In the genomic region with DNA sequence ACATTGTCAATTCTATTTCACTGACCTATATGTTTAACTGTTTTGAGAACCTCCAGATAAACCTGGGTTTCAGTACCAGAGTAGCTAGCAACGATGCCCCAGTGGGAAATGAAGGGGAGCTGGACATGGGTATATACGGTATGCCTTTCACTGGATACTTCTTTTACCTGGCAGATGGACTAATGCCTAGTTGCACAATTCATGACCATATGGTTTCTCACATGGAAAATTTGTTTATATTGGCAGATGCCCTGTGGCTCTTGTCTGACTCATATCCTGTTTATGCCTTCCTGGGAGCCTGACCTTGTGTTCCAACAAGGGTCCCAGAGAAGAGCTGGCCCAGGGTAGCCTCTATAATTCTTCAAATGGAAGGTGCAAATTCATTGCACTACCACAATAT, we compare ENCODE assay signal across 14 cellular contexts.
DNase-seq lines count a peak whose midpoint lies in the region; ATAC-seq, FAIRE-seq and TF ChIP-seq lines count a peak whose summit lies in the region.
"Had no signal": no experiment of that assay in that cellular context is flagged by ENCODE, and none has a peak within 500 bp of the region (broad histone marks: within the 10 kb centered on the region; RNA-seq: fewer than 3 reads in every experiment).

No MANE protein-coding gene starts in this region.

- CTCF ChIA-PET in endothelial cell of umbilical vein (lab: Charles Lee) = interaction anchor here (2.0 kb wide), 1 partner anchor 10 kb away, joined by 4 read pairs; no protein-coding TSS in a partner anchor

- H3K4me3 ChIP-seq in endothelial cell of umbilical vein (replicated peaks in 1 of 3; ENCODE audit: insufficient read depth in 1 of 3, low read depth in 1 of 3, low read length in 3 of 3) (no peak overlapping the region), pancreas (no peak overlapping the region)
- H3K4me3 ChIP-seq: SJCRH30 had no signal

- TF ChIP-seq CTCF in endothelial cell of umbilical vein (IDR thresholded peaks at IDR 0.05; ENCODE audit: extremely low read depth in 1 of 2, insufficient read depth in 1 of 2, low read depth in 1 of 2, low read length in 2 of 2) (no peak), pancreas (IDR thresholded peaks at IDR 0.05) (no peak)

- POLR2A ChIA-PET in endothelial cell of umbilical vein (lab: Charles Lee) = interaction anchor here (0.8 kb wide), 1 partner anchor 103 kb away, joined by 4 read pairs; no protein-coding TSS in a partner anchor

- H3K9me3 ChIP-seq in endothelial cell of umbilical vein (replicated peaks; ENCODE audit: control insufficient read depth, insufficient read depth, low read length) (no peaks in the 10 kb centered on the region), pancreas (no peaks in the 10 kb centered on the region)
- H3K9me3 ChIP-seq: SJCRH30 had no signal

- intact Hi-C loops in endothelial cell of umbilical vein (cut with micrococcal nuclease) (no loop called here), pancreas (cut with DNase I) (no loop called here)

- H3K4me1 ChIP-seq in endothelial cell of umbilical vein (ENCODE audit: control insufficient read depth, extremely low read depth, insufficient read depth, low read length) (peaks cover 4% of the 10 kb centered on the region), pancreas (no peaks in the 10 kb centered on the region)
- H3K4me1 ChIP-seq: parathyroid adenoma, SJCRH30 had no signal

- no peaks in the 10 kb centered on the region for H3K9me1 ChIP-seq in endothelial cell of umbilical vein (replicated peaks; ENCODE audit: control insufficient read depth, extremely low read depth, insufficient read depth, low read length)

- no peak for TF ChIP-seq POLR2A in endothelial cell of umbilical vein (IDR thresholded peaks at IDR 0.05; ENCODE audit: low read depth, low read length)

- H3K9ac ChIP-seq in endothelial cell of umbilical vein (replicated peaks; ENCODE audit: extremely low read depth, insufficient read depth, low read length) = no peak overlapping the region
- H3K9ac ChIP-seq: parathyroid adenoma had no signal

- H3K36me3 ChIP-seq in endothelial cell of umbilical vein (ENCODE audit: control insufficient read depth in 2 of 2, extremely low read depth in 1 of 2, insufficient read depth in 2 of 2, low read length in 2 of 2) (no peaks in the 10 kb centered on the region), pancreas (no peaks in the 10 kb centered on the region)
- H3K36me3 ChIP-seq: SJCRH30 had no signal

- H3K79me2 ChIP-seq in endothelial cell of umbilical vein (ENCODE audit: control insufficient read depth, insufficient read depth, low read length) = no peaks in the 10 kb centered on the region
- H3K79me2 ChIP-seq: parathyroid adenoma had no signal

- BruUV-seq in endothelial cell of umbilical vein (replicated peaks; lab: Mats Ljungman, UMichigan) = no TSS peak

- H4K20me1 ChIP-seq in endothelial cell of umbilical vein (replicated peaks; ENCODE audit: control insufficient read depth, extremely low read depth, insufficient read depth, low read length) = no peaks in the 10 kb centered on the region

- H2AFZ ChIP-seq in endothelial cell of umbilical vein (ENCODE audit: low read depth, low read length) = no peak overlapping the region
- H2AFZ ChIP-seq: parathyroid adenoma had no signal

- H3K27ac ChIP-seq in endothelial cell of umbilical vein (ENCODE audit: insufficient read depth, low read depth, low read length) = no peak overlapping the region
- H3K27ac ChIP-seq in pancreas = no peak overlapping the region
- H3K27ac ChIP-seq: parathyroid adenoma, SJCRH30 had no signal

- 64 to 70% methylated on average over 2 of the region's 2 CpGs for WGBS in pancreas, 2 donors

- DNase-seq in HPDE6-E6E7 (ENCODE audit: extremely low spot score) = peak; percentile 11
- DNase-seq in NCI-H748 treated with DMSO at 0.1 percent for 48 hours (lab: John Stamatoyannopoulos, UW) = peak; percentile 55
- DNase-seq in endothelial cell of umbilical vein (ENCODE audit: low read depth, low spot score) = peak; percentile 15
- peak in 3 of 6 donors; percentile 3 to 20 (median 15) for DNase-seq in pancreas
- DNase-seq in NOMO-1 (lab: John Stamatoyannopoulos, UW; ENCODE audit: unreplicated experiment in 2 of 2) = no peak
- no peak for DNase-seq in superior temporal gyrus (ENCODE audit: extremely low spot score)
- DNase-seq in germinal center (ENCODE audit: low spot score) = no peak
- DNase-seq in effector CD8-positive, alpha-beta T cell (lab: John Stamatoyannopoulos, UW) = no peak
- DNase-seq: activated T-cell treated with anti-CD3 and anti-CD28 coated beads, Interleukin-2, amount 50 U/mL, for 24 hours; central memory CD4-positive, alpha-beta T cell; stimulated activated CD4-positive, alpha-beta T cell treated with anti-CD3 and anti-CD28 coated beads, Interleukin-4, amount 100 ng/mL, for 1 hour; stimulated activated naive CD8-positive, alpha-beta T cell treated with anti-CD3 and anti-CD28 coated beads, Interleukin-15, Interleukin-2, amounts not matched to agents 100 U/mL and 50 U/mL, for 24 hours had no signal

- peak in 3 of 4 donors; percentile 62 to 86 (median 72) for ATAC-seq in pancreas
- ATAC-seq: stimulated activated naive CD8-positive, alpha-beta T cell treated with anti-CD3 and anti-CD28 coated beads, Interleukin-15, Interleukin-2, amounts not matched to agents 100 U/mL and 50 U/mL, for 24 hours had no signal

- H3K27me3 ChIP-seq in endothelial cell of umbilical vein (ENCODE audit: control insufficient read depth in 2 of 2, insufficient read depth in 2 of 2, low read length in 2 of 2) (no peaks in the 10 kb centered on the region), pancreas (no peaks in the 10 kb centered on the region)
- H3K27me3 ChIP-seq: SJCRH30 had no signal

- peak; percentile 28 for FAIRE-seq in endothelial cell of umbilical vein (lab: Jason Lieb, UNC)
- FAIRE-seq in pancreas (lab: Jason Lieb, UNC) = no peak

- dilution Hi-C loops in endothelial cell of umbilical vein (cut with MboI; ENCODE audit: extremely low pct_ligation_motif_present, low sequenced_read_pairs) = no loop called here

- H3K4me2 ChIP-seq in endothelial cell of umbilical vein (ENCODE audit: insufficient read depth, low read length) = peak overlapping the region; percentile 1

TF ChIP-seq in endothelial cell of umbilical vein, 7 proteins besides CTCF, POLR2A, EP300 and RAD21:
- no peak for TF ChIP-seq EZH2 (IDR thresholded peaks at IDR 0.05; ENCODE audit: borderline replicate concordance, low read depth, low read length, severe bottlenecking)
- TF ChIP-seq POLR2AphosphoS5 (IDR thresholded peaks at IDR 0.05; ENCODE audit: insufficient read depth, low read depth, low read length) = no peak
- no peak for TF ChIP-seq JUN (IDR thresholded peaks at IDR 0.05; ENCODE audit: borderline replicate concordance, insufficient read depth, insufficient read length, low read depth)
- no peak for TF ChIP-seq GATA2 (IDR thresholded peaks at IDR 0.05; ENCODE audit: insufficient read depth, insufficient read length, low read depth, low read length)
- no peak for TF ChIP-seq FOS (IDR thresholded peaks at IDR 0.05; ENCODE audit: borderline replicate concordance, insufficient read depth, low read length)
- TF ChIP-seq MYC (IDR thresholded peaks at IDR 0.05; ENCODE audit: low read depth, low read length) = no peak
- TF ChIP-seq, protein P1, sequence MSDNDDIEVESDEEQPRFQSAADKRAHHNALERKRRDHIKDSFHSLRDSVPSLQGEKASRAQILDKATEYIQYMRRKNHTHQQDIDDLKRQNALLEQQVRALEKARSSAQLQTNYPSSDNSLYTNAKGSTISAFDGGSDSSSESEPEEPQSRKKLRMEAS (IDR thresholded peaks at IDR 0.05; ENCODE audit: insufficient read depth, insufficient read length) = no peak

Comparison
In these comparisons a context has a peak if more than half of its experiments do, and no peak if none do; other contexts are left out.
1. DNase-seq: peak in HPDE6-E6E7 (single experiment), NCI-H748 treated with DMSO at 0.1 percent for 48 hours (single experiment) and endothelial cell of umbilical vein (single experiment); none in NOMO-1 (0 of 2), superior temporal gyrus (single experiment), germinal center (single experiment) and effector CD8-positive, alpha-beta T cell (single experiment).